29 cellular contexts compared by ENCODE assay signal in genomic region chr9:133323991-133324703, GRCh38.
"Had no signal": no experiment of that assay in that cellular context is flagged by ENCODE, and none has a peak within 500 bp of the region (broad histone marks: within the 10 kb centered on the region; RNA-seq: fewer than 3 reads in every experiment).

No MANE protein-coding gene starts in this region.

- H3K4me3 Mint-ChIP-seq: activated CD4-positive, alpha-beta memory T cell treated with anti-CD3 and anti-CD28 coated beads, Interleukin-2, amount 10 ng/mL, durations not matched to agents 7 days and 5 days; activated CD4-positive, alpha-beta T cell treated with anti-CD3 and anti-CD28 coated beads, Interleukin-2, amount 10 ng/mL, durations not matched to agents 24 days and 14 days; activated naive CD8-positive, alpha-beta T cell treated with anti-CD3 and anti-CD28 coated beads for 36 hours; activated T-cell treated with anti-CD3 and anti-CD28 coated beads, Interleukin-2, amount 50 U/mL, for 24 hours; effector memory CD8-positive, alpha-beta T cell; mesothelial cell of epicardium; naive B cell; nephron progenitor cell; stimulated activated naive B cell treated with anti-CD40 and anti-IgM and Interleukin-4, amounts not matched to agents 10 μg/mL and 1 μg/mL and 100 μg/mL, for 72 hours; T-helper 1 cell treated with Interleukin-12 subunit alpha and Interleukin-12 subunit beta and Interleukin-4 antibody, amounts not matched to agents 30 μg/mL and 1 μg/mL, for 36 hours had no signal

- H3K79me2 ChIP-seq: parathyroid adenoma had no signal

- DNase-seq: activated CD4-positive, alpha-beta memory T cell treated with anti-CD3 and anti-CD28 coated beads, Interleukin-2, amount 10 ng/mL, durations not matched to agents 7 days and 5 days; activated CD4-positive, alpha-beta T cell treated with anti-CD3 and anti-CD28 coated beads, Interleukin-2, amount 10 ng/mL, durations not matched to agents 24 days and 14 days; activated naive CD4-positive, alpha-beta T cell; activated naive CD8-positive, alpha-beta T cell treated with anti-CD3 and anti-CD28 coated beads for 36 hours; activated T-cell treated with anti-CD3 and anti-CD28 coated beads, Interleukin-2, amount 50 U/mL, for 24 hours; body of pancreas; effector memory CD8-positive, alpha-beta T cell; foreskin keratinocyte; heart right ventricle; left ventricle myocardium superior; mammary epithelial cell; naive B cell; nephron progenitor cell; occipital lobe; psoas muscle; stimulated activated CD4-positive, alpha-beta T cell treated with anti-CD3 and anti-CD28 coated beads, Interleukin-15, amount 100 ng/mL, for 24 hours; stimulated activated CD4-positive, alpha-beta T cell treated with anti-CD3 and anti-CD28 coated beads, Interleukin-2, amount 100 ng/mL, for 24 hours; stimulated activated naive B cell treated with anti-CD40 and anti-IgM and Interleukin-4, amounts not matched to agents 10 μg/mL and 1 μg/mL and 100 μg/mL, for 72 hours; stomach; T1000; thyroid gland; WERI-Rb-1 had no signal

- H3K9me3 ChIP-seq: adrenal gland, body of pancreas, heart right ventricle, psoas muscle, stomach, thyroid gland, upper lobe of left lung had no signal

- H3K27me3 Mint-ChIP-seq: activated CD4-positive, alpha-beta memory T cell treated with anti-CD3 and anti-CD28 coated beads, Interleukin-2, amount 10 ng/mL, durations not matched to agents 7 days and 5 days; activated CD4-positive, alpha-beta T cell treated with anti-CD3 and anti-CD28 coated beads, Interleukin-2, amount 10 ng/mL, durations not matched to agents 24 days and 14 days; activated naive CD8-positive, alpha-beta T cell treated with anti-CD3 and anti-CD28 coated beads for 36 hours; activated T-cell treated with anti-CD3 and anti-CD28 coated beads, Interleukin-2, amount 50 U/mL, for 24 hours had no signal

- H3K4me1 Mint-ChIP-seq: activated CD4-positive, alpha-beta memory T cell treated with anti-CD3 and anti-CD28 coated beads, Interleukin-2, amount 10 ng/mL, durations not matched to agents 7 days and 5 days; mesothelial cell of epicardium; nephron progenitor cell had no signal

- H3K27me3 ChIP-seq: adrenal gland, body of pancreas, foreskin keratinocyte, stomach, thyroid gland, upper lobe of left lung had no signal

- H3K36me3 Mint-ChIP-seq: naive B cell had no signal

- H2AFZ ChIP-seq: parathyroid adenoma had no signal

- H3K27ac Mint-ChIP-seq: activated CD4-positive, alpha-beta memory T cell treated with anti-CD3 and anti-CD28 coated beads, Interleukin-2, amount 10 ng/mL, durations not matched to agents 7 days and 5 days; activated CD4-positive, alpha-beta T cell treated with anti-CD3 and anti-CD28 coated beads, Interleukin-2, amount 10 ng/mL, durations not matched to agents 24 days and 14 days; activated naive CD8-positive, alpha-beta T cell treated with anti-CD3 and anti-CD28 coated beads for 36 hours; activated T-cell treated with anti-CD3 and anti-CD28 coated beads, Interleukin-2, amount 50 U/mL, for 24 hours; mesothelial cell of epicardium; nephron progenitor cell; stimulated activated naive B cell treated with anti-CD40 and anti-IgM and Interleukin-4, amounts not matched to agents 10 μg/mL and 1 μg/mL and 100 μg/mL, for 72 hours; T-helper 1 cell treated with Interleukin-12 subunit alpha and Interleukin-12 subunit beta and Interleukin-4 antibody, amounts not matched to agents 30 μg/mL and 1 μg/mL, for 36 hours had no signal

- H3K4me2 ChIP-seq: smooth muscle cell had no signal

- H3K4me1 ChIP-seq: adrenal gland, foreskin keratinocyte, heart right ventricle, parathyroid adenoma, psoas muscle, stomach, upper lobe of left lung had no signal

- H3K36me3 ChIP-seq: adrenal gland, heart right ventricle, stomach, thyroid gland, upper lobe of left lung, WERI-Rb-1 had no signal

- H3K9me3 Mint-ChIP-seq: activated CD4-positive, alpha-beta memory T cell treated with anti-CD3 and anti-CD28 coated beads, Interleukin-2, amount 10 ng/mL, durations not matched to agents 7 days and 5 days; activated CD4-positive, alpha-beta T cell treated with anti-CD3 and anti-CD28 coated beads, Interleukin-2, amount 10 ng/mL, durations not matched to agents 24 days and 14 days; activated naive CD8-positive, alpha-beta T cell treated with anti-CD3 and anti-CD28 coated beads for 36 hours; activated T-cell treated with anti-CD3 and anti-CD28 coated beads, Interleukin-2, amount 50 U/mL, for 24 hours; effector memory CD8-positive, alpha-beta T cell; naive B cell; T-helper 1 cell treated with Interleukin-12 subunit alpha and Interleukin-12 subunit beta and Interleukin-4 antibody, amounts not matched to agents 30 μg/mL and 1 μg/mL, for 36 hours had no signal

- H3K27ac ChIP-seq: adrenal gland, body of pancreas, coronary artery, foreskin keratinocyte, heart right ventricle, parathyroid adenoma, psoas muscle, stomach, thyroid gland, upper lobe of left lung, WERI-Rb-1 had no signal

- H3K4me3 ChIP-seq: adrenal gland, body of pancreas, coronary artery, heart right ventricle, psoas muscle, smooth muscle cell, stomach, thyroid gland, upper lobe of left lung had no signal

- H3K9ac ChIP-seq: parathyroid adenoma had no signal
